10 cellular contexts compared by ENCODE assay signal in genomic region chr5:150376799-150377771, GRCh38.
DNase-seq lines count a peak whose midpoint lies in the region; ATAC-seq and TF ChIP-seq lines count a peak whose summit lies in the region.
"Had no signal": no experiment of that assay in that cellular context is flagged by ENCODE, and none has a peak within 500 bp of the region (broad histone marks: within the 10 kb centered on the region; RNA-seq: fewer than 3 reads in every experiment).

No MANE protein-coding gene starts in this region.

- DNase-seq in HCEC 1CT (peak; percentile 70), astrocyte of the spinal cord (ENCODE audit: low read depth, low spot score) (peak; percentile 79), GM13977 (ENCODE audit: low spot score) (no peak), KBM-7 (no peak), NCI-H2171 treated with DMSO at 0.1 percent for 48 hours (lab: John Stamatoyannopoulos, UW) (no peak)
- DNase-seq: cortex of kidney, NCI-H524 had no signal

- no peaks in the 10 kb centered on the region for H3K27me3 ChIP-seq in ACC112 (ENCODE audit: insufficient read depth, low read length)
- no peaks in the 10 kb centered on the region for H3K27me3 ChIP-seq in muscle layer of duodenum (ENCODE audit: low read depth, low read length)

- H3K9me3 ChIP-seq in muscle layer of duodenum (ENCODE audit: control insufficient read depth in 1 of 2, low read length in 2 of 2) = no peaks in the 10 kb centered on the region

- H3K36me3 ChIP-seq in ACC112 (ENCODE audit: insufficient read depth, low read length) (peaks cover 30% of the 10 kb centered on the region), muscle layer of duodenum (ENCODE audit: control insufficient read depth in 1 of 2, insufficient read depth in 2 of 2, low read length in 2 of 2) (peaks cover 83 to 90% of the 10 kb centered on the region in 2 donors)

- H2AFZ ChIP-seq in ACC112 (ENCODE audit: low read length, unreplicated experiment) = no peak overlapping the region

- no peak for ATAC-seq in GM18870 (IDR thresholded peaks at IDR 0.05; ENCODE audit: unreplicated experiment)

- H3K4me1 ChIP-seq in ACC112 (ENCODE audit: control insufficient read depth, insufficient read depth, low read length, unreplicated experiment) (peaks cover 27% of the 10 kb centered on the region), muscle layer of duodenum (ENCODE audit: control insufficient read depth in 1 of 2, insufficient read depth in 2 of 2, low read length in 2 of 2) (no peaks in the 10 kb centered on the region)

- H3K4me3 ChIP-seq in ACC112 (ENCODE audit: low read depth, low read length) = peak overlapping the region; percentile 29; the same call in 1 of the 2 replicates
- no peak overlapping the region for H3K4me3 ChIP-seq in astrocyte of the spinal cord (ENCODE audit: low read depth, low read length)
- H3K4me3 ChIP-seq in muscle layer of duodenum (ENCODE audit: low read depth in 1 of 2, low read length in 2 of 2) = no peak overlapping the region

- no peaks in the 10 kb centered on the region for H3K79me2 ChIP-seq in ACC112 (ENCODE audit: control insufficient read depth, insufficient read depth, low read length, unreplicated experiment)

- H3K27ac ChIP-seq in ACC112 (ENCODE audit: low read depth, low read length) (peak overlapping the region; percentile 98), muscle layer of duodenum (ENCODE audit: low read length) (peak overlapping the region; percentile 60)

- no peak for TF ChIP-seq CTCF in astrocyte of the spinal cord (IDR thresholded peaks at IDR 0.05; ENCODE audit: low read depth, low read length)
- TF ChIP-seq CTCF in GM13977 (IDR thresholded peaks at IDR 0.05; ENCODE audit: extremely low read depth, insufficient read depth, missing control alignments) = no peak

- in situ Hi-C loops in astrocyte of the spinal cord (cut with HindIII; ENCODE audit: low sequenced_read_pairs) (no loop called here), GM13977 (cut with MboI; ENCODE audit: low pct_unique_long_range_greater_than_20kb, low sequenced_read_pairs, unreplicated experiment) (no loop called here), KBM-7 (cut with MboI; ENCODE audit: low pct_unique_long_range_greater_than_20kb, low sequenced_read_pairs) (no loop called here)

Comparison
In these comparisons a context has a peak if more than half of its experiments do, and no peak if none do; other contexts are left out.
1. DNase-seq: peak in HCEC 1CT (single experiment) and astrocyte of the spinal cord (single experiment); none in GM13977 (single experiment), KBM-7 (single experiment) and NCI-H2171 treated with DMSO at 0.1 percent for 48 hours (single experiment).